ENCODE assay signal across 23 cellular contexts in genomic region chr3:43863966-43864933, GRCh38.
"Had no signal": no experiment of that assay in that cellular context is flagged by ENCODE, and none has a peak within 500 bp of the region (broad histone marks: within the 10 kb centered on the region; RNA-seq: fewer than 3 reads in every experiment).

No MANE protein-coding gene starts in this region.

- H3K36me3 Mint-ChIP-seq: activated naive CD4-positive, alpha-beta T cell treated with anti-CD3 and anti-CD28 coated beads, Interleukin-2, amount 50 U/mL, for 72 hours; memory B cell; T-cell had no signal

- ATAC-seq: activated naive CD4-positive, alpha-beta T cell treated with anti-CD3 and anti-CD28 coated beads, Interleukin-2, amount 50 U/mL, for 72 hours; activated T-cell treated with anti-CD3 and anti-CD28 coated beads, Interleukin-2, amount 50 U/mL, for 72 hours; effector memory CD8-positive, alpha-beta T cell; mucosa of descending colon; pancreas; T-cell had no signal

- H3K4me1 ChIP-seq: breast epithelium, pancreas, prostate gland, suprapubic skin, tibial nerve had no signal

- DNase-seq: activated B cell treated with CpG ODN at 0.5 μM for 24 hours; activated CD4-positive, alpha-beta T cell treated with anti-CD3 and anti-CD28 coated beads, Interleukin-2, amount 50 U/mL, for 1 hour; activated naive CD4-positive, alpha-beta T cell; activated T-cell treated with anti-CD3 and anti-CD28 coated beads for 4 hours; activated T-cell treated with anti-CD3 and anti-CD28 coated beads, Interleukin-2, amount 50 U/mL, for 72 hours; dermis blood vessel endothelial cell; effector memory CD8-positive, alpha-beta T cell; foreskin fibroblast; hippocampal formation; mucosa of descending colon; stimulated activated naive CD4-positive, alpha-beta T cell; T-cell had no signal

- H3K9me3 Mint-ChIP-seq: activated B cell treated with CpG ODN at 0.5 μM for 24 hours; activated naive CD4-positive, alpha-beta T cell treated with anti-CD3 and anti-CD28 coated beads, Interleukin-2, amount 50 U/mL, for 72 hours; activated T-cell treated with anti-CD3 and anti-CD28 coated beads, Interleukin-2, amount 50 U/mL, for 72 hours; effector memory CD8-positive, alpha-beta T cell; memory B cell; nephron; T-cell had no signal

- H3K4me1 Mint-ChIP-seq: activated B cell treated with CpG ODN at 0.5 μM for 24 hours, memory B cell, nephron, T-cell had no signal

- FAIRE-seq: colon, endothelial cell of umbilical vein, pancreas had no signal

- H3K27me3 ChIP-seq: breast epithelium, pancreas had no signal

- H3K36me3 ChIP-seq: breast epithelium, neutrophil, pancreas, prostate gland, suprapubic skin, tibial nerve had no signal

- H3K27ac ChIP-seq: breast epithelium, neutrophil, pancreas, prostate gland, suprapubic skin, tibial nerve had no signal

- H3K4me3 ChIP-seq: breast epithelium, mucosa of descending colon, pancreas, prostate gland, suprapubic skin, tibial nerve had no signal

- H3K27ac Mint-ChIP-seq: activated B cell treated with CpG ODN at 0.5 μM for 24 hours; activated naive CD4-positive, alpha-beta T cell treated with anti-CD3 and anti-CD28 coated beads, Interleukin-2, amount 50 U/mL, for 72 hours; activated T-cell treated with anti-CD3 and anti-CD28 coated beads, Interleukin-2, amount 50 U/mL, for 72 hours; effector memory CD8-positive, alpha-beta T cell; memory B cell; nephron; T-cell had no signal

- H3K9me3 ChIP-seq: breast epithelium, mucosa of descending colon, neutrophil, pancreas, prostate gland, suprapubic skin, tibial nerve had no signal

- H3K4me3 Mint-ChIP-seq: activated B cell treated with CpG ODN at 0.5 μM for 24 hours; activated T-cell treated with anti-CD3 and anti-CD28 coated beads, Interleukin-2, amount 50 U/mL, for 72 hours; effector memory CD8-positive, alpha-beta T cell; memory B cell; nephron; T-cell had no signal
